In the genomic region with DNA sequence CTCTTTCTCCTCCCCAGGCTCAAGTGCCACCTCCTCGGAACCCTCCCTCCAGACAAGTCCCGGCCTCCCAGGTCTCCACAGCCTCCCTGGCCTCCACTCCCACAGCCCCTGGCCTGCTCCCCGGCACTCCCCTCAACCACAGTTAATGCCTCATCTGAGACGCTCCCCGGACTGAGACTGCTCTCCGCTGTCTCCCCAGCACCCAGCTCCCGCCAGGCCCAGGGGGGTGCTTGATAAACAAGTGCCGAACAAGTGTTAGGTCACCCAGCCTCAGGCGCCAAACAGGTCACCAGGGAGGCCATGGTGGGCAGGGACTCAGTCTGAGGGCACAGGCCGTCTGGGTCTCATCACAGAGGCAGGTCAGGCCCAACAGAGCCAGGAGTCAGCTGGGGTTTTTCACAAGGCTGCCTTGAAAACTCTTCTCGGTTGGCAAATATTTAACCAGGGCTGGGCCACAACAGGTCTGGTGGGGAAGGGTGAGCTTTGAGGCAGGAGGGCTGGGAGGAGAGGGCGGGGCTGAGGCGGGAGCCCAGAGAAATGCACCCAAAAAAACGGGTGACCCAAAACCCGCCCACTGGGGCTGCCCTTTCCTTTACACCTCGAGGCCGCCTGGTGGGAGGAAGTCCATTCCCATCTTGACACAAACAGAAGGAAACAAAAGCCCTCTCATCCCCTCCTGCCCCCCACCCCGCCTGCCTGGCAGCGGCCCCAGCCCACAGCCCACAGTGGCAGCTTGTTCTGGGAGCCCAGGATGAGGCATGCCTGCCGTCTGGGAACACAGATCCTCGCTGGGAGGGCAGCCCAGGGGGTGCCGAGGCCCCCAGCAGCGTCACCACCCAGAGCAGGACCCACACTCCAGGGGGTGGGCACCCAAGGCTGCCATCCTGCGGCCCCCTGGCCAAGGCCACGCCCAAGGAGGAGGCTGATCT, we compare ENCODE assay signal across 1 cellular context.
A peak's percentile ranks its signal among the peaks of the same experiment; 100 is the strongest.
TF ChIP-seq lines count a peak whose summit lies in the region.

No MANE protein-coding gene starts in this region.

TF ChIP-seq in HepG2, 621 proteins besides CTCF, POLR2A, EP300 and RAD21 (continued from another document and continues in another):
- TF ChIP-seq, protein P1, sequence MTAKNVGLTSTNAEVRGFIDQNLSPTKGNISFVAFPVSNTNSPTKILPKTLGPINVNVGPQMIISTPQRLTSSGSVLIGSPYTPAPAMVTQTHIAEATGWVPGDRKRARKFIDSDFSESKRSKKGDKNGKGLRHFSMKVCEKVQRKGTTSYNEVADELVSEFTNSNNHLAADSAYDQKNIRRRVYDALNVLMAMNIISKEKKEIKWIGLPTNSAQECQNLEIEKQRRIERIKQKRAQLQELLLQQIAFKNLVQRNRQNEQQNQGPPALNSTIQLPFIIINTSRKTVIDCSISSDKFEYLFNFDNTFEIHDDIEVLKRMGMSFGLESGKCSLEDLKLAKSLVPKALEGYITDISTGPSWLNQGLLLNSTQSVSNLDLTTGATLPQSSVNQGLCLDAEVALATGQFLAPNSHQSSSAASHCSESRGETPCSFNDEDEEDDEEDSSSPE (CRISPR knock-in tag; IDR thresholded peaks at IDR 0.05) = no peak
- TF ChIP-seq CHD4 (IDR thresholded peaks at IDR 0.05; ENCODE audit: borderline replicate concordance, low read length) (peak; percentile 40; the same call in 1 of the 2 replicates), KDM6A (CRISPR knock-in tag; IDR thresholded peaks at IDR 0.05; ENCODE audit: low read depth) (no peak), GATAD2A (CRISPR knock-in tag; IDR thresholded peaks at IDR 0.05) (no peak; the same call in none of the 2 replicates), ZKSCAN8 (CRISPR knock-in tag; IDR thresholded peaks at IDR 0.05; ENCODE audit: borderline replicate concordance) (no peak; the same call in 1 of the 2 replicates), TRIM24 (CRISPR knock-in tag; IDR thresholded peaks at IDR 0.05) (no peak), ZNF207 (IDR thresholded peaks at IDR 0.05; ENCODE audit: borderline replicate concordance) (no peak), HES4 (CRISPR knock-in tag; IDR thresholded peaks at IDR 0.05; ENCODE audit: borderline replicate concordance) (0 out of 2 replicates have a peak, but pooled peaks have one; percentile 57), NFRKB (IDR thresholded peaks at IDR 0.05) (no peak), ZNF775 (CRISPR knock-in tag; IDR thresholded peaks at IDR 0.05; ENCODE audit: borderline replicate concordance) (no peak), ZNF562 (CRISPR knock-in tag; IDR thresholded peaks at IDR 0.05; ENCODE audit: borderline replicate concordance) (no peak), ZNF10 (CRISPR knock-in tag; IDR thresholded peaks at IDR 0.05; ENCODE audit: borderline replicate concordance, low read depth) (no peak), JUND (CRISPR knock-in tag; IDR thresholded peaks at IDR 0.05) (no peak), ZNF790 (CRISPR knock-in tag; IDR thresholded peaks at IDR 0.05; ENCODE audit: borderline replicate concordance) (no peak), ZNF235 (CRISPR knock-in tag; IDR thresholded peaks at IDR 0.05; ENCODE audit: borderline replicate concordance) (no peak), HDAC2 (CRISPR knock-in tag; IDR thresholded peaks at IDR 0.05) (peak; percentile 39), ZNF780A (CRISPR knock-in tag; IDR thresholded peaks at IDR 0.05) (no peak), ZNF674 (CRISPR knock-in tag; IDR thresholded peaks at IDR 0.05; ENCODE audit: low read depth) (no peak), ZNF788 (CRISPR knock-in tag; IDR thresholded peaks at IDR 0.05; ENCODE audit: borderline replicate concordance) (peak; percentile 29; the same call in 1 of the 2 replicates), LCORL (IDR thresholded peaks at IDR 0.05) (peak; percentile 58), LCORL (CRISPR knock-in tag; IDR thresholded peaks at IDR 0.05) (peak; percentile 81), RBFOX2 (IDR thresholded peaks at IDR 0.05; ENCODE audit: low read depth, low read length) (peak; percentile 44), SP140L (CRISPR knock-in tag; IDR thresholded peaks at IDR 0.05; ENCODE audit: borderline replicate concordance) (no peak), FOXA3 (CRISPR knock-in tag; IDR thresholded peaks at IDR 0.05) (peak; percentile 37; the same call in 1 of the 2 replicates), ZNF230 (CRISPR knock-in tag; IDR thresholded peaks at IDR 0.05) (0 out of 2 replicates have a peak, but pooled peaks have one; percentile 49), DPF2 (CRISPR knock-in tag; IDR thresholded peaks at IDR 0.05; ENCODE audit: borderline replicate concordance, low read depth) (no peak; the same call in 1 of the 2 replicates), RFX5 (IDR thresholded peaks at IDR 0.05; ENCODE audit: low read depth, low read length) (no peak), ZFAT (CRISPR knock-in tag; conservative IDR thresholded peaks at IDR 0.05) (no peak), NPAS2 (CRISPR knock-in tag; IDR thresholded peaks at IDR 0.05; ENCODE audit: borderline replicate concordance) (no peak), ZNF367 (CRISPR knock-in tag; IDR thresholded peaks at IDR 0.05; ENCODE audit: borderline replicate concordance) (no peak), MIER3 (CRISPR knock-in tag; IDR thresholded peaks at IDR 0.05; ENCODE audit: borderline replicate concordance) (no peak), TAF1 (CRISPR knock-in tag; IDR thresholded peaks at IDR 0.05) (no peak)
- TF ChIP-seq, protein P2, sequence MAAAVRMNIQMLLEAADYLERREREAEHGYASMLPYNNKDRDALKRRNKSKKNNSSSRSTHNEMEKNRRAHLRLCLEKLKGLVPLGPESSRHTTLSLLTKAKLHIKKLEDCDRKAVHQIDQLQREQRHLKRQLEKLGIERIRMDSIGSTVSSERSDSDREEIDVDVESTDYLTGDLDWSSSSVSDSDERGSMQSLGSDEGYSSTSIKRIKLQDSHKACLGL (CRISPR knock-in tag; IDR thresholded peaks at IDR 0.05) = 0 out of 2 replicates have a peak, but pooled peaks have one; percentile 2
- TF ChIP-seq, protein P3, sequence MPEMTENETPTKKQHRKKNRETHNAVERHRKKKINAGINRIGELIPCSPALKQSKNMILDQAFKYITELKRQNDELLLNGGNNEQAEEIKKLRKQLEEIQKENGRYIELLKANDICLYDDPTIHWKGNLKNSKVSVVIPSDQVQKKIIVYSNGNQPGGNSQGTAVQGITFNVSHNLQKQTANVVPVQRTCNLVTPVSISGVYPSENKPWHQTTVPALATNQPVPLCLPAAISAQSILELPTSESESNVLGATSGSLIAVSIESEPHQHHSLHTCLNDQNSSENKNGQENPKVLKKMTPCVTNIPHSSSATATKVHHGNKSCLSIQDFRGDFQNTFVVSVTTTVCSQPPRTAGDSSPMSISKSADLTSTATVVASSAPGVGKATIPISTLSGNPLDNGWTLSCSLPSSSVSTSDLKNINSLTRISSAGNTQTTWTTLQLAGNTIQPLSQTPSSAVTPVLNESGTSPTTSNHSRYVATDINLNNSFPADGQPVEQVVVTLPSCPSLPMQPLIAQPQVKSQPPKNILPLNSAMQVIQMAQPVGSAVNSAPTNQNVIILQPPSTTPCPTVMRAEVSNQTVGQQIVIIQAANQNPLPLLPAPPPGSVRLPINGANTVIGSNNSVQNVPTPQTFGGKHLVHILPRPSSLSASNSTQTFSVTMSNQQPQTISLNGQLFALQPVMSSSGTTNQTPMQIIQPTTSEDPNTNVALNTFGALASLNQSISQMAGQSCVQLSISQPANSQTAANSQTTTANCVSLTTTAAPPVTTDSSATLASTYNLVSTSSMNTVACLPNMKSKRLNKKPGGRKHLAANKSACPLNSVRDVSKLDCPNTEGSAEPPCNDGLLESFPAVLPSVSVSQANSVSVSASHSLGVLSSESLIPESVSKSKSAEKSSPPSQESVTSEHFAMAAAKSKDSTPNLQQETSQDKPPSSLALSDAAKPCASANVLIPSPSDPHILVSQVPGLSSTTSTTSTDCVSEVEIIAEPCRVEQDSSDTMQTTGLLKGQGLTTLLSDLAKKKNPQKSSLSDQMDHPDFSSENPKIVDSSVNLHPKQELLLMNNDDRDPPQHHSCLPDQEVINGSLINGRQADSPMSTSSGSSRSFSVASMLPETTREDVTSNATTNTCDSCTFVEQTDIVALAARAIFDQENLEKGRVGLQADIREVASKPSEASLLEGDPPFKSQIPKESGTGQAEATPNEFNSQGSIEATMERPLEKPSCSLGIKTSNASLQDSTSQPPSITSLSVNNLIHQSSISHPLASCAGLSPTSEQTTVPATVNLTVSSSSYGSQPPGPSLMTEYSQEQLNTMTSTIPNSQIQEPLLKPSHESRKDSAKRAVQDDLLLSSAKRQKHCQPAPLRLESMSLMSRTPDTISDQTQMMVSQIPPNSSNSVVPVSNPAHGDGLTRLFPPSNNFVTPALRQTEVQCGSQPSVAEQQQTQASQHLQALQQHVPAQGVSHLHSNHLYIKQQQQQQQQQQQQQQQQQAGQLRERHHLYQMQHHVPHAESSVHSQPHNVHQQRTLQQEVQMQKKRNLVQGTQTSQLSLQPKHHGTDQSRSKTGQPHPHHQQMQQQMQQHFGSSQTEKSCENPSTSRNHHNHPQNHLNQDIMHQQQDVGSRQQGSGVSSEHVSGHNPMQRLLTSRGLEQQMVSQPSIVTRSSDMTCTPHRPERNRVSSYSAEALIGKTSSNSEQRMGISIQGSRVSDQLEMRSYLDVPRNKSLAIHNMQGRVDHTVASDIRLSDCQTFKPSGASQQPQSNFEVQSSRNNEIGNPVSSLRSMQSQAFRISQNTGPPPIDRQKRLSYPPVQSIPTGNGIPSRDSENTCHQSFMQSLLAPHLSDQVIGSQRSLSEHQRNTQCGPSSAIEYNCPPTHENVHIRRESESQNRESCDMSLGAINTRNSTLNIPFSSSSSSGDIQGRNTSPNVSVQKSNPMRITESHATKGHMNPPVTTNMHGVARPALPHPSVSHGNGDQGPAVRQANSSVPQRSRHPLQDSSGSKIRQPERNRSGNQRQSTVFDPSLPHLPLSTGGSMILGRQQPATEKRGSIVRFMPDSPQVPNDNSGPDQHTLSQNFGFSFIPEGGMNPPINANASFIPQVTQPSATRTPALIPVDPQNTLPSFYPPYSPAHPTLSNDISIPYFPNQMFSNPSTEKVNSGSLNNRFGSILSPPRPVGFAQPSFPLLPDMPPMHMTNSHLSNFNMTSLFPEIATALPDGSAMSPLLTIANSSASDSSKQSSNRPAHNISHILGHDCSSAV (CRISPR knock-in tag; IDR thresholded peaks at IDR 0.05; ENCODE audit: borderline replicate concordance) = no peak
- TF ChIP-seq, protein P4, sequence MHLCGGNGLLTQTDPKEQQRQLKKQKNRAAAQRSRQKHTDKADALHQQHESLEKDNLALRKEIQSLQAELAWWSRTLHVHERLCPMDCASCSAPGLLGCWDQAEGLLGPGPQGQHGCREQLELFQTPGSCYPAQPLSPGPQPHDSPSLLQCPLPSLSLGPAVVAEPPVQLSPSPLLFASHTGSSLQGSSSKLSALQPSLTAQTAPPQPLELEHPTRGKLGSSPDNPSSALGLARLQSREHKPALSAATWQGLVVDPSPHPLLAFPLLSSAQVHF (CRISPR knock-in tag; IDR thresholded peaks at IDR 0.05) = no peak
- TF ChIP-seq, protein P5, sequence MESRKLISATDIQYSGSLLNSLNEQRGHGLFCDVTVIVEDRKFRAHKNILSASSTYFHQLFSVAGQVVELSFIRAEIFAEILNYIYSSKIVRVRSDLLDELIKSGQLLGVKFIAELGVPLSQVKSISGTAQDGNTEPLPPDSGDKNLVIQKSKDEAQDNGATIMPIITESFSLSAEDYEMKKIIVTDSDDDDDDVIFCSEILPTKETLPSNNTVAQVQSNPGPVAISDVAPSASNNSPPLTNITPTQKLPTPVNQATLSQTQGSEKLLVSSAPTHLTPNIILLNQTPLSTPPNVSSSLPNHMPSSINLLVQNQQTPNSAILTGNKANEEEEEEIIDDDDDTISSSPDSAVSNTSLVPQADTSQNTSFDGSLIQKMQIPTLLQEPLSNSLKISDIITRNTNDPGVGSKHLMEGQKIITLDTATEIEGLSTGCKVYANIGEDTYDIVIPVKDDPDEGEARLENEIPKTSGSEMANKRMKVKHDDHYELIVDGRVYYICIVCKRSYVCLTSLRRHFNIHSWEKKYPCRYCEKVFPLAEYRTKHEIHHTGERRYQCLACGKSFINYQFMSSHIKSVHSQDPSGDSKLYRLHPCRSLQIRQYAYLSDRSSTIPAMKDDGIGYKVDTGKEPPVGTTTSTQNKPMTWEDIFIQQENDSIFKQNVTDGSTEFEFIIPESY (CRISPR knock-in tag; IDR thresholded peaks at IDR 0.05) = no peak
- TF ChIP-seq, protein P6, sequence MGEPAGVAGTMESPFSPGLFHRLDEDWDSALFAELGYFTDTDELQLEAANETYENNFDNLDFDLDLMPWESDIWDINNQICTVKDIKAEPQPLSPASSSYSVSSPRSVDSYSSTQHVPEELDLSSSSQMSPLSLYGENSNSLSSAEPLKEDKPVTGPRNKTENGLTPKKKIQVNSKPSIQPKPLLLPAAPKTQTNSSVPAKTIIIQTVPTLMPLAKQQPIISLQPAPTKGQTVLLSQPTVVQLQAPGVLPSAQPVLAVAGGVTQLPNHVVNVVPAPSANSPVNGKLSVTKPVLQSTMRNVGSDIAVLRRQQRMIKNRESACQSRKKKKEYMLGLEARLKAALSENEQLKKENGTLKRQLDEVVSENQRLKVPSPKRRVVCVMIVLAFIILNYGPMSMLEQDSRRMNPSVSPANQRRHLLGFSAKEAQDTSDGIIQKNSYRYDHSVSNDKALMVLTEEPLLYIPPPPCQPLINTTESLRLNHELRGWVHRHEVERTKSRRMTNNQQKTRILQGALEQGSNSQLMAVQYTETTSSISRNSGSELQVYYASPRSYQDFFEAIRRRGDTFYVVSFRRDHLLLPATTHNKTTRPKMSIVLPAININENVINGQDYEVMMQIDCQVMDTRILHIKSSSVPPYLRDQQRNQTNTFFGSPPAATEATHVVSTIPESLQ (CRISPR knock-in tag; conservative IDR thresholded peaks at IDR 0.05) = no peak
- TF ChIP-seq, protein P7, sequence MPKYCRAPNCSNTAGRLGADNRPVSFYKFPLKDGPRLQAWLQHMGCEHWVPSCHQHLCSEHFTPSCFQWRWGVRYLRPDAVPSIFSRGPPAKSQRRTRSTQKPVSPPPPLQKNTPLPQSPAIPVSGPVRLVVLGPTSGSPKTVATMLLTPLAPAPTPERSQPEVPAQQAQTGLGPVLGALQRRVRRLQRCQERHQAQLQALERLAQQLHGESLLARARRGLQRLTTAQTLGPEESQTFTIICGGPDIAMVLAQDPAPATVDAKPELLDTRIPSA (CRISPR knock-in tag; IDR thresholded peaks at IDR 0.05; ENCODE audit: borderline replicate concordance) = no peak
- TF ChIP-seq, protein P8, sequence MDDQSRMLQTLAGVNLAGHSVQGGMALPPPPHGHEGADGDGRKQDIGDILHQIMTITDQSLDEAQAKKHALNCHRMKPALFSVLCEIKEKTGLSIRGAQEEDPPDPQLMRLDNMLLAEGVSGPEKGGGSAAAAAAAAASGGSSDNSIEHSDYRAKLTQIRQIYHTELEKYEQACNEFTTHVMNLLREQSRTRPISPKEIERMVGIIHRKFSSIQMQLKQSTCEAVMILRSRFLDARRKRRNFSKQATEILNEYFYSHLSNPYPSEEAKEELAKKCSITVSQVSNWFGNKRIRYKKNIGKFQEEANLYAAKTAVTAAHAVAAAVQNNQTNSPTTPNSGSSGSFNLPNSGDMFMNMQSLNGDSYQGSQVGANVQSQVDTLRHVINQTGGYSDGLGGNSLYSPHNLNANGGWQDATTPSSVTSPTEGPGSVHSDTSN (CRISPR knock-in tag; IDR thresholded peaks at IDR 0.05; ENCODE audit: borderline replicate concordance) = no peak
- TF ChIP-seq, protein P9, sequence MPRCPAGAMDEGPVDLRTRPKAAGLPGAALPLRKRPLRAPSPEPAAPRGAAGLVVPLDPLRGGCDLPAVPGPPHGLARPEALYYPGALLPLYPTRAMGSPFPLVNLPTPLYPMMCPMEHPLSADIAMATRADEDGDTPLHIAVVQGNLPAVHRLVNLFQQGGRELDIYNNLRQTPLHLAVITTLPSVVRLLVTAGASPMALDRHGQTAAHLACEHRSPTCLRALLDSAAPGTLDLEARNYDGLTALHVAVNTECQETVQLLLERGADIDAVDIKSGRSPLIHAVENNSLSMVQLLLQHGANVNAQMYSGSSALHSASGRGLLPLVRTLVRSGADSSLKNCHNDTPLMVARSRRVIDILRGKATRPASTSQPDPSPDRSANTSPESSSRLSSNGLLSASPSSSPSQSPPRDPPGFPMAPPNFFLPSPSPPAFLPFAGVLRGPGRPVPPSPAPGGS (CRISPR knock-in tag; IDR thresholded peaks at IDR 0.05) = peak; percentile 58
